8 cellular contexts compared by ENCODE assay signal in the genomic region with DNA sequence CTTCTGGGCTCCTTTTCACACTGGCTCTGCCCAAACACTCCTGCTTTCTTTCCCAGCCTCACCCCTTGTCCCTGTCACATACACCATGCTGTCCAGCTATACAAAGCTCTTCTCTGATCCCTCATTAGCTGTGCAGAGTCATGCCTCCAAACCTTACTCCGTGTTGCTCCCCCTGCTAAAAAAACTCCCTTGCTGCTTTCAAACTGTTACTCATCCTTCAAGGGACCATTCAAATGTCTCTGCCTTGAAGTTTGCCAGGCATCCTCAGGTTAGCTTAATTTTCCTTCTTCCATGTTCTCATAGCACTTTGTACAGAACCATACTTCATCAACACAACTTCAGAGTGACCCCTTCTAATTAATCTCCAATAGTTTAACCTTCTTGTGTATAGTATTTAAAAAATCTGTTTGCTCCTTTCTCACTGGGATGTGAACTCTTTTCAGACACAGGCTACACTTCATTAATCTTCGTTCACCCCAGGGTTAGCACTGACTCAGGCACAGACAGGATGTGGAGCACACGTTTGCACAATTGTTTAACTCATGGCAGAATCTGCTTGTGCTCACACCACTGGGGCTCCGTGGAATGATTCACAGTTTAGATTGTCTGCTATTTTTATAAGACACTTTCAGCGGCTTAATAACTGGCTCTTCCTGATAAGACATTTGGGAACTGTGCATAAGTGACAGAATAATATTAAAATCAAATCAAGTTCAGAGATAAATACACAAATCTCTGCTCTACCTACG. TPM values are rescaled to one million over a fixed set of nuclear protein-coding genes. Genes with fewer than 3 reads are reported as not detected.
DNase-seq lines count a peak whose midpoint lies in the region; ATAC-seq and TF ChIP-seq lines count a peak whose summit lies in the region.

No MANE protein-coding gene starts in this region.

- peaks cover 25% of the 10 kb centered on the region for H3F3A ChIP-seq in SU-DHL-6 (ENCODE audit: insufficient read depth)

- no peaks in the 10 kb centered on the region for H3K27me3 ChIP-seq in SU-DHL-6 (ENCODE audit: low read length)

- no peak for TF ChIP-seq CTCF in SU-DHL-6 (IDR thresholded peaks at IDR 0.05; ENCODE audit: insufficient read depth, low read length, poor library complexity, severe bottlenecking)

- ATAC-seq in HG02678 (IDR thresholded peaks at IDR 0.05; ENCODE audit: unreplicated experiment) (peak; percentile 40), GM19455 (IDR thresholded peaks at IDR 0.05; ENCODE audit: unreplicated experiment) (no peak)
- ATAC-seq in stimulated activated naive CD8-positive, alpha-beta T cell treated with anti-CD3 and anti-CD28 coated beads, Interleukin-15, Interleukin-2, amounts not matched to agents 100 U/mL and 50 U/mL, for 24 hours = no peak

- no peaks in the 10 kb centered on the region for H3K36me3 ChIP-seq in SU-DHL-6 (ENCODE audit: low read length)

- no peaks in the 10 kb centered on the region for H3K9me2 ChIP-seq in SU-DHL-6 (replicated peaks; ENCODE audit: insufficient read depth, low read length)

- no peaks in the 10 kb centered on the region for H3K79me2 ChIP-seq in SU-DHL-6 (ENCODE audit: insufficient read depth, low read length)

- peak overlapping the region; percentile 11 for H3K27ac ChIP-seq in SU-DHL-6 (ENCODE audit: low read depth, low read length)

- H3K4me3 ChIP-seq in SU-DHL-6 (ENCODE audit: insufficient read depth, low read length, poor library complexity, severe bottlenecking) = no peak overlapping the region

- H3K9ac ChIP-seq in SU-DHL-6 (ENCODE audit: low read length) = peak overlapping the region; percentile 19; the same call in 1 of the 2 replicates

- H4K20me1 ChIP-seq in SU-DHL-6 (ENCODE audit: low read depth, low read length) = no peaks in the 10 kb centered on the region

- peak overlapping the region; percentile 31 for H3K4me2 ChIP-seq in SU-DHL-6 (ENCODE audit: low read depth, low read length, poor library complexity, severe bottlenecking)

- H2AFZ ChIP-seq in SU-DHL-6 (ENCODE audit: low read depth, low read length, severe bottlenecking) = peak overlapping the region; percentile 4

- DNase-seq in GM03348 (ENCODE audit: low spot score) = peak; percentile 51
- DNase-seq in lung microvascular endothelial cell (ENCODE audit: low read depth in 2 of 2) = peak; percentile 46 to 85
- no peak for DNase-seq in NCI-H2171 treated with DMSO at 0.1 percent for 48 hours (lab: John Stamatoyannopoulos, UW)
- DNase-seq in stimulated activated naive CD8-positive, alpha-beta T cell treated with anti-CD3 and anti-CD28 coated beads, Interleukin-15, Interleukin-2, amounts not matched to agents 100 U/mL and 50 U/mL, for 24 hours = no peak
- no peak for DNase-seq in activated CD4-positive, alpha-beta T cell treated with anti-CD3 and anti-CD28 coated beads for 4 hours

- no peaks in the 10 kb centered on the region for H3K9me3 ChIP-seq in SU-DHL-6 (ENCODE audit: insufficient read depth, low read length)

RNA-seq across cellular contexts. Expression of a gene that starts 21.4 kb away (rescaled TPM):
- 34.9 and 61.5 TPM in 2 replicates for total RNA-seq in lung microvascular endothelial cell

RNA-seq across cellular contexts. Expression of a gene that starts 29.8 kb away (rescaled TPM):
- 8.9 and 16.6 TPM in 2 replicates for total RNA-seq in lung microvascular endothelial cell

Comparison
In these comparisons a context has a peak if more than half of its experiments do, and no peak if none do; other contexts are left out.
1. DNase-seq: peak in GM03348 (single experiment) and lung microvascular endothelial cell (2 of 2); none in NCI-H2171 treated with DMSO at 0.1 percent for 48 hours (single experiment), stimulated activated naive CD8-positive, alpha-beta T cell treated with anti-CD3 and anti-CD28 coated beads, Interleukin-15, Interleukin-2, amounts not matched to agents 100 U/mL and 50 U/mL, for 24 hours (single experiment) and activated CD4-positive, alpha-beta T cell treated with anti-CD3 and anti-CD28 coated beads for 4 hours (0 of 2).